In genomic region chr15:67145307-67145610, GRCh38 we compare ENCODE assay signal across 9 cellular contexts.
DNase-seq lines count a peak whose midpoint lies in the region; ATAC-seq and TF ChIP-seq lines count a peak whose summit lies in the region.
"Had no signal": no experiment of that assay in that cellular context is flagged by ENCODE, and none has a peak within 500 bp of the region (broad histone marks: within the 10 kb centered on the region; RNA-seq: fewer than 3 reads in every experiment).

No MANE protein-coding gene starts in this region.

- H3K79me2 ChIP-seq in GM23248 (ENCODE audit: insufficient read depth) = peaks cover 82% of the 10 kb centered on the region

- H3K4me1 Mint-ChIP-seq in stimulated activated naive B cell treated with anti-CD40 and anti-IgM and Interleukin-4, amounts not matched to agents 10 μg/mL and 1 μg/mL and 100 μg/mL, for 72 hours = peaks cover 73 to 99% of the 10 kb centered on the region in 2 donors

- H3K4me1 ChIP-seq in GM23248 (ENCODE audit: insufficient read depth) (peaks cover 89% of the 10 kb centered on the region), SJSA1 (replicated peaks) (peaks cover 88% of the 10 kb centered on the region), gastroesophageal sphincter (peaks cover 20 to 100% (median 74%) of the 10 kb centered on the region in 3 donors)

- H4K20me1 ChIP-seq in GM23248 (ENCODE audit: insufficient read depth) = no peaks in the 10 kb centered on the region

- H3K27ac Mint-ChIP-seq in stimulated activated naive B cell treated with anti-CD40 and anti-IgM and Interleukin-4, amounts not matched to agents 10 μg/mL and 1 μg/mL and 100 μg/mL, for 72 hours = peak overlapping the region; percentile 15

- H3K9me3 ChIP-seq in GM23248 (ENCODE audit: low read depth) (no peaks in the 10 kb centered on the region), SJSA1 (replicated peaks) (no peaks in the 10 kb centered on the region), gastroesophageal sphincter (no peaks in the 10 kb centered on the region)
- H3K9me3 ChIP-seq: right atrium auricular region had no signal

- in situ Hi-C loops in GM23248 (cut with MboI) = no loop called here

- H3K9me2 ChIP-seq in GM23248 (ENCODE audit: insufficient read depth) = no peaks in the 10 kb centered on the region

- H3K4me3 ChIP-seq in GM23248 (no peak overlapping the region), SJSA1 (no peak overlapping the region), gastroesophageal sphincter (no peak overlapping the region)
- H3K4me3 ChIP-seq: right atrium auricular region had no signal

- 50 to 61% methylated on average over 4 of the region's 4 CpGs for WGBS in GM23248 (ENCODE audit: low coverage in 1 of 2, low lambda C conversion rate in 2 of 2, missing lambda C conversion rate in 2 of 2), 2 experiments
- WGBS in gastroesophageal sphincter (ENCODE audit: low coverage in 1 of 2), 2 donors = 87 to 91% methylated on average over 4 of the region's 4 CpGs

- H3K27ac ChIP-seq in GM23248 = peak overlapping the region; percentile 97
- peak overlapping the region; percentile 82 for H3K27ac ChIP-seq in SJSA1
- peak overlapping the region in 3 of 4 donors; percentile 84 to 86 (median 85) for H3K27ac ChIP-seq in gastroesophageal sphincter

- TF ChIP-seq CTCF in gastroesophageal sphincter (IDR thresholded peaks at IDR 0.05) = no peak

- no peak overlapping the region for H3K4me2 ChIP-seq in GM23248 (ENCODE audit: unreplicated experiment)

- no peak overlapping the region for H2AFZ ChIP-seq in GM23248

- H3K9ac ChIP-seq in GM23248 = peak overlapping the region; percentile 83

- TF ChIP-seq EP300 in gastroesophageal sphincter (IDR thresholded peaks at IDR 0.05) = no peak

- TF ChIP-seq POLR2A in gastroesophageal sphincter (IDR thresholded peaks at IDR 0.05) = no peak

- H3F3A ChIP-seq in GM23248 (ENCODE audit: insufficient read depth) = peaks cover 80% of the 10 kb centered on the region

- H3K27me3 Mint-ChIP-seq in stimulated activated naive B cell treated with anti-CD40 and anti-IgM and Interleukin-4, amounts not matched to agents 10 μg/mL and 1 μg/mL and 100 μg/mL, for 72 hours = no peaks in the 10 kb centered on the region

- ATAC-seq in gastroesophageal sphincter (no peak), GM19452 (IDR thresholded peaks at IDR 0.05; ENCODE audit: unreplicated experiment) (no peak)
- no peak for ATAC-seq in stimulated activated naive B cell treated with anti-CD40 and anti-IgM and Interleukin-4, amounts not matched to agents 10 μg/mL and 1 μg/mL and 100 μg/mL, for 72 hours (replicated peaks)
- ATAC-seq: activated naive CD4-positive, alpha-beta T cell treated with anti-CD3 and anti-CD28 coated beads, Interleukin-2, amount 50 U/mL, for 72 hours had no signal

- H3K36me3 ChIP-seq in GM23248 (ENCODE audit: low read depth) = no peaks in the 10 kb centered on the region
- no peaks in the 10 kb centered on the region; the same call in 1 of the 2 replicates for H3K36me3 ChIP-seq in SJSA1
- H3K36me3 ChIP-seq in gastroesophageal sphincter = no peaks in the 10 kb centered on the region
- H3K36me3 ChIP-seq: right atrium auricular region had no signal

- peaks cover 10 to 13% of the 10 kb centered on the region in 2 donors for H3K36me3 Mint-ChIP-seq in stimulated activated naive B cell treated with anti-CD40 and anti-IgM and Interleukin-4, amounts not matched to agents 10 μg/mL and 1 μg/mL and 100 μg/mL, for 72 hours

- H3K9me3 Mint-ChIP-seq in stimulated activated naive B cell treated with anti-CD40 and anti-IgM and Interleukin-4, amounts not matched to agents 10 μg/mL and 1 μg/mL and 100 μg/mL, for 72 hours = no peaks in the 10 kb centered on the region
- H3K9me3 Mint-ChIP-seq: activated naive CD4-positive, alpha-beta T cell treated with anti-CD3 and anti-CD28 coated beads, Interleukin-2, amount 50 U/mL, for 72 hours had no signal

- no peak for DNase-seq in GM23248
- no peak for DNase-seq in SJSA1 (ENCODE audit: low read depth in 1 of 2, low spot score in 2 of 2)
- no peak for DNase-seq in stimulated activated naive B cell treated with anti-CD40 and anti-IgM and Interleukin-4, amounts not matched to agents 10 μg/mL and 1 μg/mL and 100 μg/mL, for 72 hours
- no peak for DNase-seq in DMS114 treated with DMSO at 0.1 percent for 48 hours (lab: John Stamatoyannopoulos, UW; ENCODE audit: unreplicated experiment)
- DNase-seq in NCI-H2107 (lab: John Stamatoyannopoulos, UW) = no peak

- H3K27me3 ChIP-seq in GM23248 (replicated peaks; ENCODE audit: insufficient read depth) = no peaks in the 10 kb centered on the region
- no peaks in the 10 kb centered on the region for H3K27me3 ChIP-seq in SJSA1 (replicated peaks)
- H3K27me3 ChIP-seq in gastroesophageal sphincter = no peaks in the 10 kb centered on the region
- H3K27me3 ChIP-seq: right atrium auricular region had no signal

- H3K4me3 Mint-ChIP-seq in stimulated activated naive B cell treated with anti-CD40 and anti-IgM and Interleukin-4, amounts not matched to agents 10 μg/mL and 1 μg/mL and 100 μg/mL, for 72 hours = no peak overlapping the region
